ENCODE assay signal across 1 cellular context in the genomic region with DNA sequence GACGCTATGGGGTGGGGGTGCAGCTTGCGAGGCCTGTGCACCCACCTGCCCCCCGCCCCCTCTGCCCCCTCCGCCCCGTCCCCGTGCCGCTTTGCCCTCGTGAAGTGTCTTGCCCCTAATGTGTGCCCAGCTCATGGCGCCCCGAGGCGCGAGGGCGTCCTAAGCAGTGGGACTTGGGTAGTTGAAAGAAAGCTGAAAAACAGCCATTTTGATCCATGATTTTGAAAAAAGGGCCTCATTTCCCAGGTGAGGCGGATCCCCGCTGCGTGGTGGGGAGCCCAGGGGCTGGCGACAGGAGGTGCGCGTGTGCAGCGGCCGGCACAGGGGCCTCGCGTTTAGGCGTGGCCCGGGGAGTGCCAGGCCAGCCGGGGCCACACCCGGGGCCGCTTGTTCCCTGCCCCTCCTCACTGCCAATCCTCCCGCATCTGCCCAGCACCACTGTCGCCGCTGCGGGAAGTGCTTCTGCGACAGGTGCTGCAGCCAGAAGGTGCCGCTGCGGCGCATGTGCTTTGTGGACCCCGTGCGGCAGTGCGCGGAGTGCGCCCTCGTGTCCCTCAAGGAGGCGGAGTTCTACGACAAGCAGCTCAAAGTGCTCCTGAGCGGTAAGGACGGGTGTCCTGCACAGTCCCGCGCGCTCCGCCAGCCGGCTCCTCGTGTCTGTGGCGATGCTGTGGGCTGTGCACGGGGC.
A peak's percentile ranks its signal among the peaks of the same experiment; 100 is the strongest.
TF ChIP-seq lines count a peak whose summit lies in the region.

No MANE protein-coding gene starts in this region.

TF ChIP-seq in H1, 55 proteins besides CTCF, POLR2A, EP300 and RAD21:
- TF ChIP-seq MAX (IDR thresholded peaks at IDR 0.05) (peak; percentile 34; the same call in 1 of the 2 replicates), KDM4A (IDR thresholded peaks at IDR 0.05; ENCODE audit: low read depth, low read length, severe bottlenecking) (no peak)
